ENCODE assay signal across 8 cellular contexts in genomic region chr3:33372218-33373081, GRCh38.
A peak's percentile ranks its signal among the peaks of the same experiment; 100 is the strongest.
DNase-seq lines count a peak whose midpoint lies in the region; ATAC-seq and TF ChIP-seq lines count a peak whose summit lies in the region.

No MANE protein-coding gene starts in this region.

- ATAC-seq in GM18502 (IDR thresholded peaks at IDR 0.05; ENCODE audit: poor library complexity, unreplicated experiment) = peak; percentile 79

- no peaks in the 10 kb centered on the region for H3K27me3 ChIP-seq in spleen (replicated peaks in 1 of 7)

- intact Hi-C loops in spleen (cut with DNase I; ENCODE audit: low total_unique reads) = loop anchor here (5.0 to 10.0 kb wide), 2 partner anchors 240 to 418 kb away; partner anchors contain the start of gene CCR4

- TF ChIP-seq CTCF in AG09309 (IDR thresholded peaks at IDR 0.05; ENCODE audit: control insufficient read depth, insufficient read depth, low read depth, low read length, missing control alignments) = peak; percentile 89
- peak; percentile 94 for TF ChIP-seq CTCF in astrocyte of the spinal cord (IDR thresholded peaks at IDR 0.05; ENCODE audit: low read depth, low read length)
- peak; percentile 65 to 86 (median 80) for TF ChIP-seq CTCF in spleen (IDR thresholded peaks at IDR 0.05 in 8 of 11, conservative IDR thresholded peaks at IDR 0.05 in 3 of 11)

- in situ Hi-C loops in astrocyte of the spinal cord (cut with HindIII; ENCODE audit: low sequenced_read_pairs) = no loop called here

- H3K9me3 ChIP-seq in spleen = no peaks in the 10 kb centered on the region

- DNase-seq in AG09309 (ENCODE audit: low read depth) = peak; percentile 11
- DNase-seq in HuH-7 (ENCODE audit: low spot score) = peak; percentile 28
- DNase-seq in T follicular helper cell (ENCODE audit: low read depth) = peak; percentile 10
- peak; percentile 77 for DNase-seq in astrocyte of the spinal cord (ENCODE audit: low read depth, low spot score)
- peak; percentile 53 for DNase-seq in iPS-NIHi7 (ENCODE audit: extremely low spot score)
- DNase-seq in spleen = no peak
- no peak for DNase-seq in GF-D8 (lab: John Stamatoyannopoulos, UW)

- H3K4me3 ChIP-seq in AG09309 (ENCODE audit: control insufficient read depth, low read depth, low read length) = no peak overlapping the region
- H3K4me3 ChIP-seq in astrocyte of the spinal cord (ENCODE audit: low read depth, low read length) = no peak overlapping the region
- peak overlapping the region in 1 of 8 donors; percentile 19 for H3K4me3 ChIP-seq in spleen

- peaks cover 0 to 9% (median 6%) of the 10 kb centered on the region in 6 donors for H3K4me1 ChIP-seq in spleen

- WGBS in spleen, 5 donors = 51 to 61% (median 53%) methylated on average over 14 of the region's 14 CpGs

- no peak overlapping the region for H3K27ac ChIP-seq in spleen

- TF ChIP-seq POLR2A in spleen (IDR thresholded peaks at IDR 0.05) = no peak

- no peaks in the 10 kb centered on the region for H3K36me3 ChIP-seq in spleen

Comparison
In these comparisons a context has a peak if more than half of its experiments do, and no peak if none do; other contexts are left out.
1. DNase-seq: peak in AG09309 (single experiment), HuH-7 (single experiment), T follicular helper cell (single experiment), astrocyte of the spinal cord (single experiment) and iPS-NIHi7 (single experiment); none in spleen (single experiment) and GF-D8 (single experiment).
2. Peak in every context shown above with its lines, with median percentiles within 50 percentile points of each other: CTCF ChIP-seq.